In the genomic region with DNA sequence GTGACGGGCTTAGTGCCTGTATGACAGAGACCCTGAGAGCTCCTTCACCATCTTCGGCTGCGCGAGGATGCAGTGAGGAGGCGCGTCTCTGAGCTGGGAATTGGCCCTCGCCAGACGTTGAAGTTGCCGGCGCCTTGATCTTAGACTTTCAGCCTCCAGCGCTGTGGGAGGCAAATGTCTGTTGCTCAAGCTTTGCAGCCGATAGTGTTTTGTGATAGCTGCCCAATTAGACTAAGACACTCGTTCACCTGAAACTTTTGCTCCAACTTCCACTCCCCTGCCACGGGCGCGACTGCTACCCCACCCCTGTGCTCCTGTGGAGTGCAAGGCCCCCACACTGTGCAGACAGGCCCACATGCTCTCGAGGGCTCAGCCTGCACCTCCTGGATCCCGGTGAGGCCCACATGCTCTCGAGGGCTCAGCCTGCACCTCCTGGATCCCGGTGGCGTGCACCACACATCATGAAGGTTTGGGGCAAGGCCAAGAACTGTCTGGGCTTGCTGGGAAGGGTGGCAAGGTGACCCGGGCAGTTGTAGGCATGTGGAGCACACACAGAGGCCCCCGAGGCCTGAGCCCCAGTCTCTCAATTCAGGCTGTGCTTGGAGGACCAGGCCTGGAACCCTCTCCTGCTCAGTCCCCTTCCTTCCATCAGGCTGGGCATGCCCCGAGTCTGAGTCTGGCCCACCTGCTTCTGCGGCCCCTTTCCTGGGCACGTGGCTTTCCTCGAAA, we compare ENCODE assay signal across 19 cellular contexts.
DNase-seq lines count a peak whose midpoint lies in the region; ATAC-seq and TF ChIP-seq lines count a peak whose summit lies in the region.
"Had no signal": no experiment of that assay in that cellular context is flagged by ENCODE, and none has a peak within 500 bp of the region (broad histone marks: within the 10 kb centered on the region; RNA-seq: fewer than 3 reads in every experiment).

No MANE protein-coding gene starts in this region.

- POLR2A ChIA-PET in RWPE1 (lab: Yijun Ruan, JAX; ENCODE audit: low non-redundant PET) = no interaction called here

- H3K27ac ChIP-seq in RWPE1 = no peak overlapping the region
- H3K27ac ChIP-seq in mammary epithelial cell (ENCODE audit: insufficient read depth, low read depth, low read length) = no peak overlapping the region
- H3K27ac ChIP-seq: brain microvascular endothelial cell, prostate gland had no signal

- H3K9me3 ChIP-seq in mammary epithelial cell (replicated peaks; ENCODE audit: insufficient read depth, low read length) = peaks cover 28% of the 10 kb centered on the region
- H3K9me3 ChIP-seq: prostate gland had no signal

- no peaks in the 10 kb centered on the region for H3K9me3 Mint-ChIP-seq in activated CD4-positive, alpha-beta T cell treated with anti-CD3 and anti-CD28 coated beads, Interleukin-2, amount 10 ng/mL, durations not matched to agents 24 days and 14 days
- H3K9me3 Mint-ChIP-seq in activated T-helper 2 cell treated with anti-CD3 and anti-CD28 coated beads, Interferon-gamma antibody, Interleukin-2, Interleukin-4, amounts not matched to agents 10 μg/mL and 5 μg/mL and 100 μg/mL, durations not matched to agents 14 hours and 24 hours and 36 hours = no peaks in the 10 kb centered on the region
- H3K9me3 Mint-ChIP-seq: T-cell had no signal

- in situ Hi-C loops in mammary epithelial cell (cut with MboI; ENCODE audit: low sequenced_read_pairs in 2 of 2) = no loop called here

- TF ChIP-seq POLR2A in GM15510 (IDR thresholded peaks at IDR 0.05; ENCODE audit: borderline replicate concordance, extremely low read depth, insufficient read length) = peak; percentile 36

- H2AFZ ChIP-seq in mammary epithelial cell (ENCODE audit: low read depth, low read length) = no peak overlapping the region

- intact Hi-C loops in activated CD4-positive, alpha-beta T cell treated with anti-CD3 and anti-CD28 coated beads, Interleukin-2, amount 10 ng/mL, durations not matched to agents 24 days and 14 days (cut with micrococcal nuclease) = no loop called here
- intact Hi-C loops in activated T-helper 2 cell treated with anti-CD3 and anti-CD28 coated beads, Interferon-gamma antibody, Interleukin-2, Interleukin-4, amounts not matched to agents 10 μg/mL and 5 μg/mL and 100 μg/mL, durations not matched to agents 14 hours and 24 hours and 36 hours (cut with micrococcal nuclease) = no loop called here
- intact Hi-C loops in sciatic nerve (cut with DNase I) (no loop called here), mammary epithelial cell (cut with micrococcal nuclease) (no loop called here)

- CTCF ChIA-PET in RWPE1 (lab: Yijun Ruan, JAX) (no interaction called here), mammary epithelial cell (lab: Charles Lee; ENCODE audit: low non-redundant PET) (no interaction called here)

- H3K36me3 ChIP-seq in mammary epithelial cell (ENCODE audit: insufficient read depth, low read length) = no peaks in the 10 kb centered on the region
- H3K36me3 ChIP-seq: brain microvascular endothelial cell, prostate gland had no signal

- no peak overlapping the region for H3K4me2 ChIP-seq in mammary epithelial cell (ENCODE audit: insufficient read depth, low read depth, low read length)

- H3K4me1 Mint-ChIP-seq in activated CD4-positive, alpha-beta T cell treated with anti-CD3 and anti-CD28 coated beads, Interleukin-2, amount 10 ng/mL, durations not matched to agents 24 days and 14 days = peaks cover 2% of the 10 kb centered on the region
- no peaks in the 10 kb centered on the region for H3K4me1 Mint-ChIP-seq in activated T-helper 2 cell treated with anti-CD3 and anti-CD28 coated beads, Interferon-gamma antibody, Interleukin-2, Interleukin-4, amounts not matched to agents 10 μg/mL and 5 μg/mL and 100 μg/mL, durations not matched to agents 14 hours and 24 hours and 36 hours (ENCODE audit: low read depth)

- no peaks in the 10 kb centered on the region for H3K4me1 ChIP-seq in mammary epithelial cell (ENCODE audit: insufficient read depth, low read length)
- H3K4me1 ChIP-seq: prostate gland had no signal

- WGBS in mammary epithelial cell (ENCODE audit: low coverage, missing lambda C conversion rate) = 77% methylated on average over 25 of the region's 27 CpGs

- H3K27me3 ChIP-seq in mammary epithelial cell (ENCODE audit: insufficient read depth, low read length) = no peaks in the 10 kb centered on the region
- H3K27me3 ChIP-seq: brain microvascular endothelial cell had no signal

- no peak for ATAC-seq in sciatic nerve
- ATAC-seq: T-cell had no signal

- H3K79me2 ChIP-seq in mammary epithelial cell (ENCODE audit: insufficient read depth, low read length) = no peaks in the 10 kb centered on the region

- H4K20me1 ChIP-seq in mammary epithelial cell (ENCODE audit: insufficient read depth, low read length) = no peaks in the 10 kb centered on the region

- H3K27me3 Mint-ChIP-seq in activated CD4-positive, alpha-beta T cell treated with anti-CD3 and anti-CD28 coated beads, Interleukin-2, amount 10 ng/mL, durations not matched to agents 24 days and 14 days = no peaks in the 10 kb centered on the region
- H3K27me3 Mint-ChIP-seq in activated T-helper 2 cell treated with anti-CD3 and anti-CD28 coated beads, Interferon-gamma antibody, Interleukin-2, Interleukin-4, amounts not matched to agents 10 μg/mL and 5 μg/mL and 100 μg/mL, durations not matched to agents 14 hours and 24 hours and 36 hours (ENCODE audit: low read depth) = peaks cover 3% of the 10 kb centered on the region

- H3K27ac Mint-ChIP-seq in activated CD4-positive, alpha-beta T cell treated with anti-CD3 and anti-CD28 coated beads, Interleukin-2, amount 10 ng/mL, durations not matched to agents 24 days and 14 days = no peak overlapping the region
- no peak overlapping the region for H3K27ac Mint-ChIP-seq in activated T-helper 2 cell treated with anti-CD3 and anti-CD28 coated beads, Interferon-gamma antibody, Interleukin-2, Interleukin-4, amounts not matched to agents 10 μg/mL and 5 μg/mL and 100 μg/mL, durations not matched to agents 14 hours and 24 hours and 36 hours

- no peak overlapping the region for H3K9ac ChIP-seq in mammary epithelial cell (ENCODE audit: insufficient read depth, low read length)

- H3K4me3 Mint-ChIP-seq in activated CD4-positive, alpha-beta T cell treated with anti-CD3 and anti-CD28 coated beads, Interleukin-2, amount 10 ng/mL, durations not matched to agents 24 days and 14 days = no peak overlapping the region
- H3K4me3 Mint-ChIP-seq in activated T-helper 2 cell treated with anti-CD3 and anti-CD28 coated beads, Interferon-gamma antibody, Interleukin-2, Interleukin-4, amounts not matched to agents 10 μg/mL and 5 μg/mL and 100 μg/mL, durations not matched to agents 14 hours and 24 hours and 36 hours (ENCODE audit: low read depth) = no peak overlapping the region
- H3K4me3 Mint-ChIP-seq: T-cell had no signal

- H3K4me3 ChIP-seq in mammary epithelial cell (replicated peaks in 1 of 3; ENCODE audit: insufficient read depth in 1 of 3, low read depth in 2 of 3, low read length in 3 of 3) = no peak overlapping the region
- H3K4me3 ChIP-seq: lung, prostate gland had no signal

- no peak for TF ChIP-seq CTCF in RWPE1 (conservative IDR thresholded peaks at IDR 0.05; ENCODE audit: low read depth)
- TF ChIP-seq CTCF in mammary epithelial cell (conservative IDR thresholded peaks at IDR 0.05 in 1 of 2, IDR thresholded peaks at IDR 0.05 in 1 of 2; ENCODE audit: extremely low read depth in 1 of 2, insufficient read depth in 1 of 2, low read depth in 1 of 2, low read length in 2 of 2) = no peak

- peaks cover 8% of the 10 kb centered on the region for H3K36me3 Mint-ChIP-seq in activated CD4-positive, alpha-beta T cell treated with anti-CD3 and anti-CD28 coated beads, Interleukin-2, amount 10 ng/mL, durations not matched to agents 24 days and 14 days (ENCODE audit: low read depth)
- H3K36me3 Mint-ChIP-seq in activated T-helper 2 cell treated with anti-CD3 and anti-CD28 coated beads, Interferon-gamma antibody, Interleukin-2, Interleukin-4, amounts not matched to agents 10 μg/mL and 5 μg/mL and 100 μg/mL, durations not matched to agents 14 hours and 24 hours and 36 hours (ENCODE audit: low read depth) = no peaks in the 10 kb centered on the region
- H3K36me3 Mint-ChIP-seq: T-cell had no signal

- peak; percentile 51 for DNase-seq in activated CD4-positive, alpha-beta T cell treated with anti-CD3 and anti-CD28 coated beads, Interleukin-2, amount 10 ng/mL, durations not matched to agents 24 days and 14 days
- DNase-seq in activated CD4-positive, alpha-beta T cell treated with anti-CD3 and anti-CD28 coated beads, Interleukin-2, amount 50 U/mL, for 1 hour = no peak
- DNase-seq in activated T-helper 2 cell treated with anti-CD3 and anti-CD28 coated beads, Interferon-gamma antibody, Interleukin-2, Interleukin-4, amounts not matched to agents 10 μg/mL and 5 μg/mL and 100 μg/mL, durations not matched to agents 14 hours and 24 hours and 36 hours (ENCODE audit: low spot score) = peak; percentile 6
- DNase-seq in sciatic nerve (ENCODE audit: low spot score) (peak; percentile 32), NK-92 (lab: John Stamatoyannopoulos, UW; ENCODE audit: unreplicated experiment) (no peak), RWPE1 (ENCODE audit: low spot score) (no peak), mammary epithelial cell (no peak)
- DNase-seq: 8988T; activated CD4-positive, CD25-positive, alpha-beta regulatory T cell treated with anti-CD3 and anti-CD28 coated beads, Interleukin-2, amount 50 U/mL, for 72 hours; brain microvascular endothelial cell; DMS79; NCI-H2171; NCI-H526; stimulated activated CD4-positive, alpha-beta T cell treated with anti-CD3 and anti-CD28 coated beads, Interleukin-1b, Interleukin-23, amount 100 ng/mL, for 48 hours; stimulated activated naive CD4-positive, alpha-beta T cell treated with Interleukin-2 at 50 U/mL for 16 hours had no signal

- no TSS peak for BruUV-seq in mammary epithelial cell (replicated peaks; lab: Mats Ljungman, UMichigan)

- dilution Hi-C loops in mammary epithelial cell (cut with HindIII; ENCODE audit: low sequenced_read_pairs) = no loop called here

Comparison
In these comparisons a context has a peak if more than half of its experiments do, and no peak if none do; other contexts are left out.
1. DNase-seq: peak in activated CD4-positive, alpha-beta T cell treated with anti-CD3 and anti-CD28 coated beads, Interleukin-2, amount 10 ng/mL, durations not matched to agents 24 days and 14 days (single experiment), activated T-helper 2 cell treated with anti-CD3 and anti-CD28 coated beads, Interferon-gamma antibody, Interleukin-2, Interleukin-4, amounts not matched to agents 10 μg/mL and 5 μg/mL and 100 μg/mL, durations not matched to agents 14 hours and 24 hours and 36 hours (single experiment) and sciatic nerve (single experiment); none in activated CD4-positive, alpha-beta T cell treated with anti-CD3 and anti-CD28 coated beads, Interleukin-2, amount 50 U/mL, for 1 hour (single experiment), NK-92 (single experiment), RWPE1 (single experiment) and mammary epithelial cell (single experiment).